In genomic region chr15:100186366-100186765, GRCh38 we compare ENCODE assay signal across 19 cellular contexts.
"Had no signal": no experiment of that assay in that cellular context is flagged by ENCODE, and none has a peak within 500 bp of the region (broad histone marks: within the 10 kb centered on the region; RNA-seq: fewer than 3 reads in every experiment).

No MANE protein-coding gene starts in this region.

- H3K4me1 ChIP-seq: pancreas, prostate gland, right lobe of liver, tibial artery, upper lobe of left lung, uterus had no signal

- ATAC-seq: mucosa of descending colon; naive thymus-derived CD8-positive, alpha-beta T cell; pancreas; right lobe of liver; stimulated activated naive CD8-positive, alpha-beta T cell treated with anti-CD3 and anti-CD28 coated beads, Interleukin-15, Interleukin-2, amounts not matched to agents 100 U/mL and 50 U/mL, for 24 hours had no signal

- H2AFZ ChIP-seq: hepatocyte had no signal

- H3K79me2 ChIP-seq: hepatocyte had no signal

- H3K9me3 ChIP-seq: mucosa of descending colon, pancreas, prostate gland, right lobe of liver, tibial artery, upper lobe of left lung, uterus had no signal

- H3K27me3 ChIP-seq: hepatocyte, pancreas, right lobe of liver, tibial artery, upper lobe of left lung, uterus had no signal

- DNase-seq: cerebellar nuclear complex; dermis blood vessel endothelial cell; erythroblast; foreskin melanocyte; kidney glomerular epithelial cell; mammary epithelial cell; mucosa of descending colon; naive thymus-derived CD8-positive, alpha-beta T cell; nucleus accumbens; right lobe of liver; stimulated activated CD4-positive, alpha-beta T cell treated with anti-CD3 and anti-CD28 coated beads, Interleukin-12 subunit alpha, Interleukin-12 subunit beta, amount 100 ng/mL, for 4 hours; stimulated activated naive CD8-positive, alpha-beta T cell treated with anti-CD3 and anti-CD28 coated beads, Interleukin-15, Interleukin-2, amounts not matched to agents 100 U/mL and 50 U/mL, for 24 hours; upper lobe of left lung; uterus had no signal

- H3K4me2 ChIP-seq: hepatocyte had no signal

- H3K4me3 ChIP-seq: hepatocyte, mucosa of descending colon, pancreas, prostate gland, right lobe of liver, skin epidermis, tibial artery, upper lobe of left lung, uterus had no signal

- H3K27ac ChIP-seq: hepatocyte, pancreas, prostate gland, right lobe of liver, skin epidermis, tibial artery, upper lobe of left lung, uterus had no signal

- H3K36me3 ChIP-seq: pancreas, prostate gland, right lobe of liver, tibial artery, upper lobe of left lung, uterus had no signal
